9 cellular contexts compared by ENCODE assay signal in genomic region chr5:59296317-59297264, GRCh38.
DNase-seq lines count a peak whose midpoint lies in the region; ATAC-seq and TF ChIP-seq lines count a peak whose summit lies in the region.
"Had no signal": no experiment of that assay in that cellular context is flagged by ENCODE, and none has a peak within 500 bp of the region (broad histone marks: within the 10 kb centered on the region; RNA-seq: fewer than 3 reads in every experiment).

No MANE protein-coding gene starts in this region.

- no peak overlapping the region for H3K27ac Mint-ChIP-seq in CD8-positive, alpha-beta T cell
- H3K27ac Mint-ChIP-seq in endodermal cell = peak overlapping the region; percentile 25
- H3K27ac Mint-ChIP-seq in natural killer cell treated with Interleukin-12 subunit alpha and Interleukin-12 subunit beta and Interleukin-15 and Interleukin-18, amount 100 ng/mL, for 72 hours = no peak overlapping the region

- no peaks in the 10 kb centered on the region for H3K79me2 ChIP-seq in MM.1S (ENCODE audit: low read length)

- H2AFZ ChIP-seq in MM.1S (ENCODE audit: low read length) = peak overlapping the region; percentile 21; the same call in 1 of the 2 replicates

- H3K4me3 Mint-ChIP-seq in CD8-positive, alpha-beta T cell = peak overlapping the region; percentile 68
- H3K4me3 Mint-ChIP-seq in endodermal cell = no peak overlapping the region
- H3K4me3 Mint-ChIP-seq in natural killer cell treated with Interleukin-12 subunit alpha and Interleukin-12 subunit beta and Interleukin-15 and Interleukin-18, amount 100 ng/mL, for 72 hours = peak overlapping the region; percentile 13

- no peaks in the 10 kb centered on the region for H3K36me3 Mint-ChIP-seq in CD8-positive, alpha-beta T cell
- H3K36me3 Mint-ChIP-seq in endodermal cell (ENCODE audit: low read depth) = no peaks in the 10 kb centered on the region
- H3K36me3 Mint-ChIP-seq in natural killer cell treated with Interleukin-12 subunit alpha and Interleukin-12 subunit beta and Interleukin-15 and Interleukin-18, amount 100 ng/mL, for 72 hours = no peaks in the 10 kb centered on the region

- no peaks in the 10 kb centered on the region for H3K27me3 ChIP-seq in CD8-positive, alpha-beta T cell (ENCODE audit: insufficient read depth, low read length)
- H3K27me3 ChIP-seq in MM.1S (replicated peaks; ENCODE audit: insufficient read depth, low read length) (no peaks in the 10 kb centered on the region), endodermal cell (ENCODE audit: control insufficient read depth, insufficient read depth, low read length, poor library complexity, severe bottlenecking) (no peaks in the 10 kb centered on the region)

- H3K36me3 ChIP-seq in CD8-positive, alpha-beta T cell (ENCODE audit: insufficient read depth, low read length) = no peaks in the 10 kb centered on the region
- H3K36me3 ChIP-seq in MM.1S (replicated peaks; ENCODE audit: insufficient read depth, low read length) (no peaks in the 10 kb centered on the region), endodermal cell (ENCODE audit: control insufficient read depth, insufficient read depth, low read length) (no peaks in the 10 kb centered on the region)

- no peaks in the 10 kb centered on the region for H3K9me3 Mint-ChIP-seq in CD8-positive, alpha-beta T cell
- H3K9me3 Mint-ChIP-seq in endodermal cell = no peaks in the 10 kb centered on the region
- no peaks in the 10 kb centered on the region for H3K9me3 Mint-ChIP-seq in natural killer cell treated with Interleukin-12 subunit alpha and Interleukin-12 subunit beta and Interleukin-15 and Interleukin-18, amount 100 ng/mL, for 72 hours

- 85% methylated on average over 5 of the region's 5 CpGs; no CpG with 5 or more reads in 1 of the 2 experiments for WGBS in endodermal cell (ENCODE audit: insufficient coverage in 1 of 2, insufficient read length in 1 of 2), 2 experiments

- H3K27me3 Mint-ChIP-seq in CD8-positive, alpha-beta T cell (ENCODE audit: low read depth) = no peaks in the 10 kb centered on the region
- no peaks in the 10 kb centered on the region for H3K27me3 Mint-ChIP-seq in endodermal cell (ENCODE audit: insufficient read depth)
- H3K27me3 Mint-ChIP-seq in natural killer cell treated with Interleukin-12 subunit alpha and Interleukin-12 subunit beta and Interleukin-15 and Interleukin-18, amount 100 ng/mL, for 72 hours = no peaks in the 10 kb centered on the region

- no peaks in the 10 kb centered on the region for H3K4me1 ChIP-seq in CD8-positive, alpha-beta T cell (ENCODE audit: insufficient read depth, low read length)
- H3K4me1 ChIP-seq in MM.1S (ENCODE audit: low read length) = no peaks in the 10 kb centered on the region
- peaks cover 7% of the 10 kb centered on the region for H3K4me1 ChIP-seq in endodermal cell (ENCODE audit: control insufficient read depth, insufficient read depth, low read length)

- H3K9me3 ChIP-seq in CD8-positive, alpha-beta T cell (ENCODE audit: low read length) = no peaks in the 10 kb centered on the region
- H3K9me3 ChIP-seq in MM.1S (replicated peaks; ENCODE audit: insufficient read depth, low read length) = no peaks in the 10 kb centered on the region
- no peaks in the 10 kb centered on the region for H3K9me3 ChIP-seq in endodermal cell (ENCODE audit: control insufficient read depth, low read length)

- H4K20me1 ChIP-seq in MM.1S (ENCODE audit: insufficient read depth, low read length) = no peaks in the 10 kb centered on the region

- H3K4me3 ChIP-seq in CD8-positive, alpha-beta T cell (ENCODE audit: low read depth, low read length) = no peak overlapping the region
- H3K4me3 ChIP-seq in MM.1S (ENCODE audit: low read length) (peak overlapping the region; percentile 4; the same call in 1 of the 2 replicates), endodermal cell (ENCODE audit: low read length) (no peak overlapping the region)

- no peak for ATAC-seq in CD8-positive, alpha-beta T cell
- ATAC-seq in natural killer cell treated with Interleukin-12 subunit alpha and Interleukin-12 subunit beta and Interleukin-15 and Interleukin-18, amount 100 ng/mL, for 72 hours = no peak

- POLR2A ChIA-PET in CD8-positive, alpha-beta T cell (lab: Charles Lee) = no interaction called here

- DNase-seq in CD8-positive, alpha-beta T cell = no peak
- DNase-seq in MM.1S (peak; percentile 18), endodermal cell (no peak), NCI-H128 (lab: John Stamatoyannopoulos, UW; ENCODE audit: unreplicated experiment) (no peak), GOT3 (lab: John Stamatoyannopoulos, UW) (no peak), hypothalamus (lab: John Stamatoyannopoulos, UW) (no peak), NAMALWA (ENCODE audit: low spot score) (no peak)
- DNase-seq in natural killer cell treated with Interleukin-12 subunit alpha and Interleukin-12 subunit beta and Interleukin-15 and Interleukin-18, amount 100 ng/mL, for 72 hours (ENCODE audit: low spot score) = no peak
- DNase-seq: left cardiac atrium had no signal

- no peaks in the 10 kb centered on the region for H3K9me2 ChIP-seq in MM.1S (replicated peaks; ENCODE audit: insufficient read depth, low read length)

- no peak for TF ChIP-seq CTCF in CD8-positive, alpha-beta T cell (IDR thresholded peaks at IDR 0.05)
- TF ChIP-seq CTCF in MM.1S (IDR thresholded peaks at IDR 0.05; ENCODE audit: low read length) (no peak), endodermal cell (conservative IDR thresholded peaks at IDR 0.05) (no peak)

- peak overlapping the region; percentile 45 for H3K4me2 ChIP-seq in MM.1S (ENCODE audit: low read depth, low read length)

- intact Hi-C loops in CD8-positive, alpha-beta T cell (cut with DNase I, micrococcal nuclease) = no loop called here

- peaks cover 15% of the 10 kb centered on the region for H3K4me1 Mint-ChIP-seq in CD8-positive, alpha-beta T cell (ENCODE audit: low read depth)
- peaks cover 7% of the 10 kb centered on the region for H3K4me1 Mint-ChIP-seq in endodermal cell
- H3K4me1 Mint-ChIP-seq in natural killer cell treated with Interleukin-12 subunit alpha and Interleukin-12 subunit beta and Interleukin-15 and Interleukin-18, amount 100 ng/mL, for 72 hours (ENCODE audit: low read depth in 2 of 2) = peaks cover 12 to 15% of the 10 kb centered on the region in 2 donors

- CTCF ChIA-PET in CD8-positive, alpha-beta T cell (lab: Charles Lee) = no interaction called here

- no peak overlapping the region for H3K27ac ChIP-seq in CD8-positive, alpha-beta T cell (ENCODE audit: low read depth, low read length)
- H3K27ac ChIP-seq in MM.1S (ENCODE audit: low read length) (no peak overlapping the region), endodermal cell (ENCODE audit: low read depth, low read length) (no peak overlapping the region)

- no peak overlapping the region for H3K9ac ChIP-seq in MM.1S (ENCODE audit: low read length)
- no peak overlapping the region for H3K9ac ChIP-seq in endodermal cell (ENCODE audit: extremely low read depth, low read length, poor library complexity, severe bottlenecking)

- no peaks in the 10 kb centered on the region for H3F3A ChIP-seq in MM.1S (ENCODE audit: insufficient read depth, low read length)
